ENCODE assay signal across 16 cellular contexts in genomic region chr6:135141728-135142127, GRCh38. TPM values are rescaled to one million over a fixed set of nuclear protein-coding genes. Genes with fewer than 3 reads are reported as not detected.
A peak's percentile ranks its signal among the peaks of the same experiment; 100 is the strongest.
DNase-seq lines count a peak whose midpoint lies in the region; ATAC-seq, FAIRE-seq and TF ChIP-seq lines count a peak whose summit lies in the region.
"Had no signal": no experiment of that assay in that cellular context is flagged by ENCODE, and none has a peak within 500 bp of the region (broad histone marks: within the 10 kb centered on the region; RNA-seq: fewer than 3 reads in every experiment).

No MANE protein-coding gene starts in this region.

- intact Hi-C loops in activated T-helper 1 cell treated with anti-CD3 and anti-CD28 coated beads, Interleukin-12 subunit alpha, Interleukin-12 subunit beta, Interleukin-2, Interleukin-4 antibody, amounts not matched to agents 30 ng/mL and 10 ng/mL and 1 ng/mL, durations not matched to agents 14 hours and 24 hours and 36 hours (cut with micrococcal nuclease), result no loop called here

- DNase-seq in GM12892 (ENCODE audit: insufficient read length) (no peak), epidermal melanocyte (ENCODE audit: insufficient read length, low spot score) (no peak)
- no peak for DNase-seq in activated T-helper 1 cell treated with anti-CD3 and anti-CD28 coated beads, Interleukin-12 subunit alpha, Interleukin-12 subunit beta, Interleukin-2, Interleukin-4 antibody, amounts not matched to agents 30 ng/mL and 10 ng/mL and 1 ng/mL, durations not matched to agents 14 hours and 24 hours and 36 hours (ENCODE audit: low spot score)
- DNase-seq in effector CD4-positive, alpha-beta T cell, result no peak
- DNase-seq: activated CD8-positive, alpha-beta memory T cell treated with anti-CD3 and anti-CD28 coated beads, Interleukin-2, amount 50 U/mL, for 48 hours; C1 segment of cervical spinal cord; Kasumi-1; mesendoderm; occipital lobe; SK-N-SH had no signal

- H3K9me3 Mint-ChIP-seq in activated T-helper 1 cell treated with anti-CD3 and anti-CD28 coated beads, Interleukin-12 subunit alpha, Interleukin-12 subunit beta, Interleukin-2, Interleukin-4 antibody, amounts not matched to agents 30 ng/mL and 10 ng/mL and 1 ng/mL, durations not matched to agents 14 hours and 24 hours and 36 hours, result no peaks in the 10 kb centered on the region
- H3K9me3 Mint-ChIP-seq: stimulated activated naive CD8-positive, alpha-beta T cell treated with anti-CD3 and anti-CD28 coated beads, Interleukin-15, Interleukin-2, amounts not matched to agents 100 ng/mL and 50 ng/mL, for 24 hours had no signal

- no peaks in the 10 kb centered on the region for H3K36me3 Mint-ChIP-seq in activated T-helper 1 cell treated with anti-CD3 and anti-CD28 coated beads, Interleukin-12 subunit alpha, Interleukin-12 subunit beta, Interleukin-2, Interleukin-4 antibody, amounts not matched to agents 30 ng/mL and 10 ng/mL and 1 ng/mL, durations not matched to agents 14 hours and 24 hours and 36 hours (ENCODE audit: low read depth)

- H3K4me1 Mint-ChIP-seq in activated T-helper 1 cell treated with anti-CD3 and anti-CD28 coated beads, Interleukin-12 subunit alpha, Interleukin-12 subunit beta, Interleukin-2, Interleukin-4 antibody, amounts not matched to agents 30 ng/mL and 10 ng/mL and 1 ng/mL, durations not matched to agents 14 hours and 24 hours and 36 hours (ENCODE audit: low read depth), result peaks cover 72% of the 10 kb centered on the region

- peak; percentile 70 for FAIRE-seq in GM12892 (lab: Jason Lieb, UNC)
- FAIRE-seq: endothelial cell of umbilical vein had no signal

- H3K27me3 Mint-ChIP-seq in activated T-helper 1 cell treated with anti-CD3 and anti-CD28 coated beads, Interleukin-12 subunit alpha, Interleukin-12 subunit beta, Interleukin-2, Interleukin-4 antibody, amounts not matched to agents 30 ng/mL and 10 ng/mL and 1 ng/mL, durations not matched to agents 14 hours and 24 hours and 36 hours (ENCODE audit: insufficient read depth), result no peaks in the 10 kb centered on the region
- H3K27me3 Mint-ChIP-seq: stimulated activated naive CD8-positive, alpha-beta T cell treated with anti-CD3 and anti-CD28 coated beads, Interleukin-15, Interleukin-2, amounts not matched to agents 100 ng/mL and 50 ng/mL, for 24 hours had no signal

- H3K27ac Mint-ChIP-seq in activated T-helper 1 cell treated with anti-CD3 and anti-CD28 coated beads, Interleukin-12 subunit alpha, Interleukin-12 subunit beta, Interleukin-2, Interleukin-4 antibody, amounts not matched to agents 30 ng/mL and 10 ng/mL and 1 ng/mL, durations not matched to agents 14 hours and 24 hours and 36 hours, result peak overlapping the region; percentile 19
- H3K27ac Mint-ChIP-seq: stimulated activated naive CD8-positive, alpha-beta T cell treated with anti-CD3 and anti-CD28 coated beads, Interleukin-15, Interleukin-2, amounts not matched to agents 100 ng/mL and 50 ng/mL, for 24 hours had no signal

- TF ChIP-seq POLR2A in GM12892 (IDR thresholded peaks at IDR 0.05; ENCODE audit: low read depth, low read length), result no peak

- peak; percentile 49 for ATAC-seq in GM19452 (IDR thresholded peaks at IDR 0.05; ENCODE audit: unreplicated experiment)
- peak; percentile 43 for ATAC-seq in HG03045 (IDR thresholded peaks at IDR 0.05; ENCODE audit: unreplicated experiment)
- no peak for ATAC-seq in HG03439 (IDR thresholded peaks at IDR 0.05; ENCODE audit: unreplicated experiment)
- ATAC-seq in GM21423 (IDR thresholded peaks at IDR 0.05; ENCODE audit: unreplicated experiment), result no peak

- no peak overlapping the region for H3K4me3 Mint-ChIP-seq in activated T-helper 1 cell treated with anti-CD3 and anti-CD28 coated beads, Interleukin-12 subunit alpha, Interleukin-12 subunit beta, Interleukin-2, Interleukin-4 antibody, amounts not matched to agents 30 ng/mL and 10 ng/mL and 1 ng/mL, durations not matched to agents 14 hours and 24 hours and 36 hours
- H3K4me3 Mint-ChIP-seq: stimulated activated naive CD8-positive, alpha-beta T cell treated with anti-CD3 and anti-CD28 coated beads, Interleukin-15, Interleukin-2, amounts not matched to agents 100 ng/mL and 50 ng/mL, for 24 hours had no signal

RNA-seq across cellular contexts. Expression of gene MYB, which starts 39.4 kb away (rescaled TPM):
- polyA plus RNA-seq in GM12892 (2012; ENCODE audit: missing spikeins), result 34.5 TPM
- total RNA-seq in activated T-helper 1 cell treated with anti-CD3 and anti-CD28 coated beads, Interleukin-12 subunit alpha, Interleukin-12 subunit beta, Interleukin-2, Interleukin-4 antibody, amounts not matched to agents 30 ng/mL and 10 ng/mL and 1 ng/mL, durations not matched to agents 14 hours and 24 hours and 36 hours, result 57.3 and 60.4 TPM in 2 replicates

Comparison
In these comparisons a context has a peak if more than half of its experiments do, and no peak if none do; other contexts are left out.
1. ATAC-seq: peak in GM19452 (single experiment) and HG03045 (single experiment); none in HG03439 (single experiment) and GM21423 (single experiment).